1 cellular context compared by ENCODE assay signal in the genomic region with DNA sequence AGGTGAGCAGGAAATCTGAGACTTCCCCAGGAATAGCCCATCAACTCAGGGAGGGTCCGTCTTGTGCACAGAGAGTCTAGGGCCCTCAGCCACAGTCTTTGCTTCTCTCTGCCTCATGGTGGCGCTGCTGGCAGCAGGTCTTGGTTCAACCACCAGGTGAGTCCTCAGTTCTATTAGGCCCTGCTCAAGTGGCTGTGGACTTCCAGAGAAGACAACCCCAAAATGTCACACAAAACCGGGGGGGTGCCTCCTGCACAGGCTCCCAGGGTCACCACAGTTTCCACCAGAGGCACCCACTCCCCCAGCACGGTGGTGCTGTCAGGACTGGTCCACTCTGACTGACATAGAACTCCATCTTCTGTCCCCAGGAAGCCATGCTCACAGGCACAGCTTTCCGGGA.
TF ChIP-seq lines count a peak whose summit lies in the region.

No MANE protein-coding gene starts in this region.

TF ChIP-seq in endothelial cell of umbilical vein, 7 proteins besides CTCF, POLR2A, EP300 and RAD21:
- TF ChIP-seq JUN (IDR thresholded peaks at IDR 0.05; ENCODE audit: borderline replicate concordance, insufficient read depth, insufficient read length, low read depth) (no peak), GATA2 (IDR thresholded peaks at IDR 0.05; ENCODE audit: insufficient read depth, insufficient read length, low read depth, low read length) (no peak), FOS (IDR thresholded peaks at IDR 0.05; ENCODE audit: borderline replicate concordance, insufficient read depth, low read length) (no peak), POLR2AphosphoS5 (IDR thresholded peaks at IDR 0.05; ENCODE audit: insufficient read depth, low read depth, low read length) (no peak), EZH2 (IDR thresholded peaks at IDR 0.05; ENCODE audit: borderline replicate concordance, low read depth, low read length, severe bottlenecking) (no peak), MYC (IDR thresholded peaks at IDR 0.05; ENCODE audit: low read depth, low read length) (no peak)
- TF ChIP-seq, protein P1, sequence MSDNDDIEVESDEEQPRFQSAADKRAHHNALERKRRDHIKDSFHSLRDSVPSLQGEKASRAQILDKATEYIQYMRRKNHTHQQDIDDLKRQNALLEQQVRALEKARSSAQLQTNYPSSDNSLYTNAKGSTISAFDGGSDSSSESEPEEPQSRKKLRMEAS (IDR thresholded peaks at IDR 0.05; ENCODE audit: insufficient read depth, insufficient read length): no peak
